In the genomic region with DNA sequence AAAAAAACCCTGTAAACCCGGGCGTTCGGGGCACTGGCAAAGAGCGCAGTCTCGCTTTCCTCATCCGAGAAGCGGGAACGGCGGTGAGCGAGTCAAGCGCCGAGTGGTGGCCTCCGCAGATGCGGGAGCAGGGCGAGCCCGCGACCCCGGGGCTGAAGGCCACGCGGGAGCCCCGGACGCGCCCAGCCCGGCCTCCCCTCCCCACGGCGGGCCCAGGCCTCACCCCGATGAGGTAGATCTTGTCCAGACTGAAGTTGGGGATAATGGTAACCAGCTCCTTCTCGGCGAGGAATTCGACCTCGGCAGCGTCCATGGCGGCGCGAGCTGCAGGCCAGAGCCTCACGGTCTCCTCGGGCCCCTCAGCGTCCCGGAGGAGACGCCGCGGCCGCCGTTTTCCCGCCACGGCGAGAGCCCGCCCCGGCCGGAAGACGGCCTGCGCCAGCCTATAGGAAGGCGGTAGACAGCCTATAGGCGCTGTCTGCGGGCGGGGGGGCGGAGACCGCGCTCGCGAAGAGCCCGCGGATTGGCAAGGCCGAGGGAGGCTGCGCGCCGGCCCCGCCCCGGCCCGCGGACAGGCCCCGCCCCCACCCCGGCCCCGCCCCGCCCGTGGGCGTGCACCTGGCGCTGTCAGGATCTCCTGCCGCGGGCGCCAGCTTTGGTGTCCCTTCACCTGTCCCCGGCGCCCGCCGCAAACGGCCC, we compare ENCODE assay signal across 8 cellular contexts. TPM values are rescaled to one million over a fixed set of nuclear protein-coding genes. Genes with fewer than 3 reads are reported as not detected.
DNase-seq lines count a peak whose midpoint lies in the region; ATAC-seq and TF ChIP-seq lines count a peak whose summit lies in the region.

A gene (minus strand): TSS at position 369 of the 699 bp plus-strand sequence. CDS start 56 bp downstream, at position 313.

- H3K9ac ChIP-seq in endocrine pancreas (ENCODE audit: control insufficient read depth, insufficient read depth, low read length), result peak within 1 kb of the TSS; percentile 15

- DNase-seq in CD8-positive, alpha-beta T cell, result peak; percentile 84 to 94 (median 89)
- peak; percentile 49 to 82 for DNase-seq in HL-60 (ENCODE audit: low read depth in 1 of 2, low spot score in 1 of 2)
- DNase-seq in NOMO-1 treated with DMSO at 0.1 percent for 48 hours (lab: John Stamatoyannopoulos, UW; ENCODE audit: unreplicated experiment), result peak; percentile 88
- DNase-seq in activated CD8-positive, alpha-beta memory T cell treated with anti-CD3 and anti-CD28 coated beads for 4 hours (ENCODE audit: low read depth in 2 of 2), result peak; percentile 83 to 84
- peak; percentile 95 for DNase-seq in mesenteric fat pad (ENCODE audit: low spot score)
- peak; percentile 87 for DNase-seq in stimulated activated CD8-positive, alpha-beta memory T cell treated with anti-CD3 and anti-CD28 coated beads, Interleukin-12 subunit alpha, Interleukin-12 subunit beta, amount 100 ng/mL, for 4 hours (ENCODE audit: low read depth)

- H3K4me3 ChIP-seq in CD8-positive, alpha-beta T cell (ENCODE audit: low read depth, low read length), result peak within 1 kb of the TSS; percentile 88
- H3K4me3 ChIP-seq in HL-60 (replicated peaks; ENCODE audit: insufficient read depth, low read length) (peak within 1 kb of the TSS; percentile 67), endocrine pancreas (ENCODE audit: control insufficient read depth, insufficient read depth, low read length) (peak within 1 kb of the TSS; percentile 30)

- H3K36me3 ChIP-seq in CD8-positive, alpha-beta T cell (ENCODE audit: insufficient read depth, low read length), result no peaks in the 10 kb centered on the region
- H3K36me3 ChIP-seq in endocrine pancreas (ENCODE audit: control insufficient read depth, insufficient read depth, low read length), result no peaks in the 10 kb centered on the region

- H3K9me3 ChIP-seq in CD8-positive, alpha-beta T cell (ENCODE audit: low read length), result no peaks in the 10 kb centered on the region
- no peaks in the 10 kb centered on the region for H3K9me3 ChIP-seq in endocrine pancreas (ENCODE audit: control insufficient read depth, low read length)

- CTCF ChIA-PET in CD8-positive, alpha-beta T cell (lab: Charles Lee), result interaction anchor here (0.8 to 2.5 kb wide), 2 partner anchors 29 kb away, joined by 3 to 8 read pairs; no protein-coding TSS in a partner anchor

- no peaks in the 10 kb centered on the region for H3K36me3 Mint-ChIP-seq in CD8-positive, alpha-beta T cell

- H3K27me3 Mint-ChIP-seq in CD8-positive, alpha-beta T cell (ENCODE audit: low read depth), result peaks cover 5% of the 10 kb centered on the region

- H3K4me1 Mint-ChIP-seq in CD8-positive, alpha-beta T cell (ENCODE audit: low read depth), result peaks cover 2% of the 10 kb centered on the region

- H3K4me3 Mint-ChIP-seq in CD8-positive, alpha-beta T cell, result peak within 1 kb of the TSS; percentile 75

- POLR2A ChIA-PET in CD8-positive, alpha-beta T cell (lab: Charles Lee), result interaction anchor here (0.6 to 1.0 kb wide), 2 partner anchors 49 to 72 kb away, joined by 3 read pairs; no protein-coding TSS in a partner anchor

- no peak within 1 kb of the TSS for H3K27ac ChIP-seq in CD8-positive, alpha-beta T cell (ENCODE audit: low read depth, low read length)
- H3K27ac ChIP-seq in HL-60 (replicated peaks), result peak within 1 kb of the TSS; percentile 77

- ATAC-seq in CD8-positive, alpha-beta T cell, result peak; percentile 100
- ATAC-seq in GM19463 (IDR thresholded peaks at IDR 0.05; ENCODE audit: unreplicated experiment), result peak; percentile 99

- intact Hi-C loops in CD8-positive, alpha-beta T cell (cut with DNase I, micrococcal nuclease), result loop anchor here (2.0 to 10.0 kb wide), 5 partner anchors 46 to 1504 kb away; a partner anchor contains a TSS

- no peaks in the 10 kb centered on the region for H3K27me3 ChIP-seq in CD8-positive, alpha-beta T cell (ENCODE audit: insufficient read depth, low read length)
- H3K27me3 ChIP-seq in HL-60 (ENCODE audit: insufficient read depth, poor library complexity, severe bottlenecking) (no peaks in the 10 kb centered on the region), endocrine pancreas (ENCODE audit: control insufficient read depth, insufficient read depth, low read length) (no peaks in the 10 kb centered on the region)

- no peaks in the 10 kb centered on the region for H3K9me3 Mint-ChIP-seq in CD8-positive, alpha-beta T cell

- no peak for TF ChIP-seq CTCF in CD8-positive, alpha-beta T cell (IDR thresholded peaks at IDR 0.05)
- TF ChIP-seq CTCF in HL-60 (IDR thresholded peaks at IDR 0.05; ENCODE audit: insufficient read depth, low read length), result no peak

- peaks cover 7% of the 10 kb centered on the region for H3K4me1 ChIP-seq in CD8-positive, alpha-beta T cell (ENCODE audit: insufficient read depth, low read length)
- H3K4me1 ChIP-seq in endocrine pancreas (ENCODE audit: control insufficient read depth, insufficient read depth, low read length), result no peaks in the 10 kb centered on the region

- no peak within 1 kb of the TSS for H3K27ac Mint-ChIP-seq in CD8-positive, alpha-beta T cell

RNA-seq across cellular contexts. Expression of the gene that starts here (rescaled TPM):
- 1 to 10 TPM in 1 of 2 experiments, under 1 TPM in 1; 0.58 to 1.0 TPM for total RNA-seq in CD8-positive, alpha-beta T cell
- total RNA-seq in mesenteric fat pad, result 0.32 TPM

Comparison
In these comparisons a context has a peak if more than half of its experiments do, and no peak if none do; other contexts are left out.
1. Peak in DNase-seq in mesenteric fat pad; RNA of the gene not detected or under 1 TPM.
2. H3K4me3 ChIP-seq: peak in every context shown above with its lines; median percentile 88 in CD8-positive, alpha-beta T cell; 67 in HL-60; 30 in endocrine pancreas.